8 cellular contexts compared by ENCODE assay signal in the genomic region with DNA sequence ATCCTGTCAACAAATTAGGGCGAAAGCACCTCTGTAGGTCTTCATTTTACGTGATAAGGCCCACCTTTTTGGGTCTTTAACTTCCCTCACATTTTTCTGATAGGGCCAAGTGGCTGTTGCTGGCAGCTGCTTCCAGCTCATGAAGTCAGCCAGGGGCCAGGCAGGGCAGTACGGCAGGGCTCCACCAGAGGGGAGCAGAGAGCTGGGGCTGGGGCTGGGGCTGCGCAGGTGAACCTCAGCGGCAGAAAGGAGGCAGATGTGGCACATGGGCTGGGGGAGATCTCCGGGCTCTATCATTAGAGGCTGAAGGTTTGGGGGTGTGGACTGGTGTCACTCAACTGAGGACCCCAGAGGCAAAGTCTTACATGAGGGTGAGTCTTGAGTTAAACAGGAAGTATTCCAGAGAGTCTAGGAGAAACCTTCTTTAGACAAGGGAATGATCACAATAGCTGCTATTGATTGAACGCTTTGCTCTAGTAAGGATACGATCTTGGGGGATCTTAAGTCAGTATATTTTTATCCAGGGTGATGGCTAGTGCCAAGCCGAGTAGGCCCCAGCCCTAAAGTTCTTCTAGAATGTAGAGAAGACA.
DNase-seq lines count a peak whose midpoint lies in the region; ATAC-seq and TF ChIP-seq lines count a peak whose summit lies in the region.

No MANE protein-coding gene starts in this region.

- peak; percentile 45 for DNase-seq in 8988T
- peak; percentile 32 for DNase-seq in NT2/D1 (ENCODE audit: low read depth, low spot score)
- peak; percentile 62 for DNase-seq in activated CD8-positive, alpha-beta memory T cell treated with anti-CD3 and anti-CD28 coated beads, Interleukin-2, amount 50 U/mL, for 4 hours
- DNase-seq in esophagus muscularis mucosa (ENCODE audit: extremely low spot score), result no peak
- DNase-seq in osteoblast (ENCODE audit: insufficient read length, low spot score, missing footprints), result peak; percentile 93
- DNase-seq in upper lobe of right lung, result peak; percentile 82

- H3K79me2 ChIP-seq in osteoblast (ENCODE audit: insufficient read depth, low read length), result no peaks in the 10 kb centered on the region

- no peak for TF ChIP-seq POLR2A in esophagus muscularis mucosa (IDR thresholded peaks at IDR 0.05; ENCODE audit: low read depth)

- H3K36me3 ChIP-seq in NT2/D1 (ENCODE audit: insufficient read depth, insufficient read length, low read length) (no peaks in the 10 kb centered on the region), esophagus muscularis mucosa (no peaks in the 10 kb centered on the region), osteoblast (ENCODE audit: insufficient read depth, low read length) (no peaks in the 10 kb centered on the region), upper lobe of right lung (no peaks in the 10 kb centered on the region)

- intact Hi-C loops in esophagus muscularis mucosa (cut with DNase I), result loop anchor here (5.0 kb wide), 1 partner anchor 89 kb away; no protein-coding TSS in a partner anchor
- intact Hi-C loops in upper lobe of right lung (cut with DNase I), result no loop called here

- H2AFZ ChIP-seq in osteoblast (ENCODE audit: low read length), result peak overlapping the region; percentile 13

- H3K27me3 ChIP-seq in NT2/D1 (ENCODE audit: insufficient read depth, insufficient read length) (no peaks in the 10 kb centered on the region), esophagus muscularis mucosa (no peaks in the 10 kb centered on the region), osteoblast (ENCODE audit: insufficient read depth, low read length) (no peaks in the 10 kb centered on the region), upper lobe of right lung (no peaks in the 10 kb centered on the region)

- no peak overlapping the region for H3K4me3 ChIP-seq in NT2/D1 (ENCODE audit: insufficient read length, low read depth)
- no peak overlapping the region for H3K4me3 ChIP-seq in esophagus muscularis mucosa
- no peak overlapping the region for H3K4me3 ChIP-seq in osteoblast (ENCODE audit: insufficient read depth, low read length)
- H3K4me3 ChIP-seq in upper lobe of right lung, result no peak overlapping the region

- TF ChIP-seq CTCF in esophagus muscularis mucosa (IDR thresholded peaks at IDR 0.05) (peak; percentile 69 to 95 (median 84)), osteoblast (IDR thresholded peaks at IDR 0.05; ENCODE audit: extremely low read depth, low read depth, low read length) (peak; percentile 92), upper lobe of right lung (IDR thresholded peaks at IDR 0.05) (peak; percentile 78)

- 66% methylated on average over 9 of the region's 9 CpGs for WGBS in esophagus muscularis mucosa

- no peaks in the 10 kb centered on the region for H4K20me1 ChIP-seq in osteoblast (ENCODE audit: insufficient read depth, low read length)

- peak; percentile 74 for ATAC-seq in GM18517 (IDR thresholded peaks at IDR 0.05; ENCODE audit: unreplicated experiment)
- ATAC-seq in HG03097 (IDR thresholded peaks at IDR 0.05; ENCODE audit: low FRiP score, unreplicated experiment), result peak; percentile 68
- ATAC-seq in upper lobe of right lung, result peak; percentile 92

- H3K4me1 ChIP-seq in NT2/D1 (ENCODE audit: insufficient read depth, insufficient read length), result no peaks in the 10 kb centered on the region
- H3K4me1 ChIP-seq in esophagus muscularis mucosa, result no peaks in the 10 kb centered on the region
- H3K4me1 ChIP-seq in osteoblast (ENCODE audit: insufficient read depth, low read length), result peaks cover 4% of the 10 kb centered on the region
- no peaks in the 10 kb centered on the region for H3K4me1 ChIP-seq in upper lobe of right lung

- H3K9me3 ChIP-seq in NT2/D1 (ENCODE audit: insufficient read depth, low read length) (no peaks in the 10 kb centered on the region), esophagus muscularis mucosa (no peaks in the 10 kb centered on the region), osteoblast (ENCODE audit: low read depth, low read length) (no peaks in the 10 kb centered on the region), upper lobe of right lung (no peaks in the 10 kb centered on the region)

- TF ChIP-seq EP300 in esophagus muscularis mucosa (IDR thresholded peaks at IDR 0.05), result no peak

- H3K27ac ChIP-seq in esophagus muscularis mucosa (replicated peaks in 1 of 4) (no peak overlapping the region), osteoblast (ENCODE audit: low read depth, low read length) (no peak overlapping the region), upper lobe of right lung (no peak overlapping the region)

- no peak overlapping the region for H3K4me2 ChIP-seq in osteoblast (ENCODE audit: insufficient read depth, low read length)

- no peak overlapping the region for H3K9ac ChIP-seq in NT2/D1 (ENCODE audit: insufficient read length, low read depth)
